ENCODE assay signal across 28 cellular contexts in the genomic region with DNA sequence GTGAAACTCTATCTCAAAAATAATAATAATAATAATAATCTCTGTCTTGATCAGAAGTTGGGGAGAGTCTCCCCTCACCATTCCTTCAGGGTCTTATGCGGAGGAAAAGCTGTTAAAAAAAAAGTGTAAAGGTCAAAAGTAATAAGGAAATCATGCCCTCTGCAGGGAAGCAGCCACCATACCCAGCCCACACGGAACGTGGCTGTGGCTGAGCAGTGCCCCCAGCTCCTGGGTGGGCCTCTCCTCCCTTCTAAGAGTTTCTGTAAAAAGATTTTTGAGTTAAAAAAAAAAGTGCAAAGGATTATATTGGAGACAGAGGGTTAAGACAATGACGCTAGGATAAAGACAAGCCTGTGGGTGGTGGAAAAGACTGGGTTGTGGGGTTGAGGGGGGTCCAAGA.
"Had no signal": no experiment of that assay in that cellular context is flagged by ENCODE, and none has a peak within 500 bp of the region (broad histone marks: within the 10 kb centered on the region; RNA-seq: fewer than 3 reads in every experiment).

No MANE protein-coding gene starts in this region.

- H3K9me3 ChIP-seq: gastrocnemius medialis, ovary, thyroid gland had no signal

- H3K4me3 ChIP-seq: gastrocnemius medialis, ovary, skin epidermis, thyroid gland had no signal

- H3K4me1 ChIP-seq: gastrocnemius medialis, thyroid gland had no signal

- H3K36me3 Mint-ChIP-seq: activated naive CD4-positive, alpha-beta T cell treated with anti-CD3 and anti-CD28 coated beads, Interleukin-2, amount 10 ng/mL, durations not matched to agents 7 days and 5 days; activated naive CD8-positive, alpha-beta T cell treated with anti-CD3 and anti-CD28 coated beads, Interleukin-2, amount 10 ng/mL, durations not matched to agents 7 days and 5 days; naive thymus-derived CD4-positive, alpha-beta T cell had no signal

- H3K36me3 ChIP-seq: gastrocnemius medialis, ovary, thyroid gland, WERI-Rb-1 had no signal

- H3K27ac Mint-ChIP-seq: activated naive CD4-positive, alpha-beta T cell treated with anti-CD3 and anti-CD28 coated beads, Interleukin-2, amount 10 ng/mL, durations not matched to agents 7 days and 5 days; activated T-helper 1 cell treated with anti-CD3 and anti-CD28 coated beads, Interleukin-12 subunit alpha, Interleukin-12 subunit beta, Interleukin-2, Interleukin-4 antibody, amounts not matched to agents 30 ng/mL and 10 ng/mL and 1 ng/mL, durations not matched to agents 14 hours and 24 hours and 36 hours; stimulated activated naive CD8-positive, alpha-beta T cell treated with anti-CD3 and anti-CD28 coated beads, Interleukin-15, Interleukin-2, amounts not matched to agents 100 ng/mL and 50 ng/mL, for 24 hours; T-helper 1 cell treated with Interleukin-12 subunit alpha and Interleukin-12 subunit beta and Interleukin-4 antibody, amounts not matched to agents 30 μg/mL and 1 μg/mL, for 36 hours had no signal

- H3K4me3 Mint-ChIP-seq: activated naive CD4-positive, alpha-beta T cell treated with anti-CD3 and anti-CD28 coated beads, Interleukin-2, amount 10 ng/mL, durations not matched to agents 7 days and 5 days; activated naive CD8-positive, alpha-beta T cell treated with anti-CD3 and anti-CD28 coated beads, Interleukin-2, amount 10 ng/mL, durations not matched to agents 7 days and 5 days; activated T-helper 1 cell treated with anti-CD3 and anti-CD28 coated beads, Interleukin-12 subunit alpha, Interleukin-12 subunit beta, Interleukin-2, Interleukin-4 antibody, amounts not matched to agents 30 ng/mL and 10 ng/mL and 1 ng/mL, durations not matched to agents 14 hours and 24 hours and 36 hours; naive thymus-derived CD4-positive, alpha-beta T cell; stimulated activated naive CD8-positive, alpha-beta T cell treated with anti-CD3 and anti-CD28 coated beads, Interleukin-15, Interleukin-2, amounts not matched to agents 100 ng/mL and 50 ng/mL, for 24 hours; T-helper 1 cell treated with Interleukin-12 subunit alpha and Interleukin-12 subunit beta and Interleukin-4 antibody, amounts not matched to agents 30 μg/mL and 1 μg/mL, for 36 hours had no signal

- H3K4me1 Mint-ChIP-seq: activated naive CD4-positive, alpha-beta T cell treated with anti-CD3 and anti-CD28 coated beads, Interleukin-2, amount 10 ng/mL, durations not matched to agents 7 days and 5 days had no signal

- ATAC-seq: activated CD4-positive, CD25-positive, alpha-beta regulatory T cell treated with anti-CD3 and anti-CD28 coated beads, Interleukin-2, amount 50 U/mL, for 24 hours; gastrocnemius medialis; left ventricle myocardium superior; naive thymus-derived CD4-positive, alpha-beta T cell; sciatic nerve had no signal

- H3K27ac ChIP-seq: gastrocnemius medialis, ovary, skin epidermis, thyroid gland, WERI-Rb-1 had no signal

- H3K27me3 Mint-ChIP-seq: naive thymus-derived CD4-positive, alpha-beta T cell; progenitor cell of endocrine pancreas; stimulated activated naive CD8-positive, alpha-beta T cell treated with anti-CD3 and anti-CD28 coated beads, Interleukin-15, Interleukin-2, amounts not matched to agents 100 ng/mL and 50 ng/mL, for 24 hours had no signal

- DNase-seq: activated CD4-positive, alpha-beta T cell treated with anti-CD3 and anti-CD28 coated beads for 48 hours; activated CD4-positive, alpha-beta T cell treated with anti-CD3 and anti-CD28 coated beads, Interleukin-2, amount 50 U/mL, for 48 hours; activated CD8-positive, alpha-beta memory T cell treated with anti-CD3 and anti-CD28 coated beads, Interleukin-2, amount 50 U/mL, for 4 hours; activated effector memory CD4-positive, alpha-beta T cell treated with anti-CD3 and anti-CD28 coated beads, Interleukin-2, amount 50 U/mL, for 16 hours; activated naive CD4-positive, alpha-beta T cell treated with anti-CD3 and anti-CD28 coated beads, Interleukin-2, amount 10 ng/mL, durations not matched to agents 7 days and 5 days; activated naive CD8-positive, alpha-beta T cell treated with anti-CD3 and anti-CD28 coated beads, Interleukin-2, amount 10 ng/mL, durations not matched to agents 7 days and 5 days; activated T-cell treated with anti-CD3 and anti-CD28 coated beads, Interleukin-2, amount 50 U/mL, for 1 hour; amniotic stem cell; central memory CD4-positive, alpha-beta T cell; effector memory CD4-positive, alpha-beta T cell; erythroblast; gastrocnemius medialis; glutamatergic neuron; left ventricle myocardium superior; naive thymus-derived CD4-positive, alpha-beta T cell; ovary; stimulated activated CD4-positive, alpha-beta T cell treated with anti-CD3 and anti-CD28 coated beads, Interleukin-12 subunit alpha, Interleukin-12 subunit beta, amount 100 ng/mL, for 4 hours; stimulated activated CD4-positive, alpha-beta T cell treated with anti-CD3 and anti-CD28 coated beads, Interleukin-4, amount 100 ng/mL, for 1 hour; T-helper 9 cell; thyroid gland; WERI-Rb-1 had no signal

- H3K9me3 Mint-ChIP-seq: activated naive CD4-positive, alpha-beta T cell treated with anti-CD3 and anti-CD28 coated beads, Interleukin-2, amount 10 ng/mL, durations not matched to agents 7 days and 5 days; activated naive CD8-positive, alpha-beta T cell treated with anti-CD3 and anti-CD28 coated beads, Interleukin-2, amount 10 ng/mL, durations not matched to agents 7 days and 5 days; activated T-helper 1 cell treated with anti-CD3 and anti-CD28 coated beads, Interleukin-12 subunit alpha, Interleukin-12 subunit beta, Interleukin-2, Interleukin-4 antibody, amounts not matched to agents 30 ng/mL and 10 ng/mL and 1 ng/mL, durations not matched to agents 14 hours and 24 hours and 36 hours; naive thymus-derived CD4-positive, alpha-beta T cell; stimulated activated naive CD8-positive, alpha-beta T cell treated with anti-CD3 and anti-CD28 coated beads, Interleukin-15, Interleukin-2, amounts not matched to agents 100 ng/mL and 50 ng/mL, for 24 hours; T-helper 1 cell treated with Interleukin-12 subunit alpha and Interleukin-12 subunit beta and Interleukin-4 antibody, amounts not matched to agents 30 μg/mL and 1 μg/mL, for 36 hours had no signal

- H3K27me3 ChIP-seq: gastrocnemius medialis, ovary, thyroid gland had no signal
